In genomic region chr9:109887079-109887478, GRCh38 we compare ENCODE assay signal across 10 cellular contexts.
A peak's percentile ranks its signal among the peaks of the same experiment; 100 is the strongest.
DNase-seq lines count a peak whose midpoint lies in the region; TF ChIP-seq lines count a peak whose summit lies in the region.
"Had no signal": no experiment of that assay in that cellular context is flagged by ENCODE, and none has a peak within 500 bp of the region (broad histone marks: within the 10 kb centered on the region; RNA-seq: fewer than 3 reads in every experiment).

No MANE protein-coding gene starts in this region.

- H3K4me3 Mint-ChIP-seq in CD14-positive monocyte = no peak overlapping the region
- H3K4me3 Mint-ChIP-seq: H9 had no signal

- no peaks in the 10 kb centered on the region for H3K9me3 ChIP-seq in cardiac muscle cell (ENCODE audit: low read depth)

- TF ChIP-seq CTCF in CD14-positive monocyte (IDR thresholded peaks at IDR 0.05) (no peak), HFF-Myc (IDR thresholded peaks at IDR 0.05; ENCODE audit: low read depth, low read length, missing control alignments) (no peak), VCaP (conservative IDR thresholded peaks at IDR 0.05) (no peak), cardiac muscle cell (IDR thresholded peaks at IDR 0.05; ENCODE audit: low read depth, low read length) (no peak)

- H3K27me3 ChIP-seq in cardiac muscle cell = no peaks in the 10 kb centered on the region

- H3K9me3 Mint-ChIP-seq in CD14-positive monocyte = peaks cover 0 to 1% (median 0%) of the 10 kb centered on the region in 7 donors
- H3K9me3 Mint-ChIP-seq: H9 had no signal

- H3K36me3 ChIP-seq in cardiac muscle cell = peaks cover 11% of the 10 kb centered on the region

- H3K4me1 ChIP-seq in cardiac muscle cell (ENCODE audit: low read depth) = peaks cover 25% of the 10 kb centered on the region

- DNase-seq in CD14-positive monocyte (ENCODE audit: low spot score) (no peak), HFF-Myc (ENCODE audit: extremely low read depth, low read depth) (peak; percentile 50), cardiac muscle cell (ENCODE audit: low read depth in 1 of 2, low spot score in 1 of 2) (peak in 1 of 2 donors; percentile 52), CD1c-positive myeloid dendritic cell (ENCODE audit: extremely low spot score) (no peak), NCI-H510A (lab: John Stamatoyannopoulos, UW) (no peak), cortex of kidney (lab: John Stamatoyannopoulos, UW) (no peak)
- DNase-seq in stimulated activated CD4-positive, alpha-beta T cell treated with anti-CD3 and anti-CD28 coated beads, Interleukin-4, amount 100 ng/mL, for 1 hour = no peak
- DNase-seq: DMS153 had no signal

- H3K27ac Mint-ChIP-seq in CD14-positive monocyte = peak overlapping the region in 4 of 7 donors; percentile 13 to 73 (median 48)
- H3K27ac Mint-ChIP-seq: H9 had no signal

- H3K4me1 Mint-ChIP-seq in CD14-positive monocyte = peaks cover 16% of the 10 kb centered on the region

- no peak overlapping the region for H3K4me3 ChIP-seq in HFF-Myc (replicated peaks; ENCODE audit: low read depth, low read length)
- no peak overlapping the region for H3K4me3 ChIP-seq in cardiac muscle cell

- no peaks in the 10 kb centered on the region for H3K27me3 Mint-ChIP-seq in CD14-positive monocyte (ENCODE audit: low read depth in 3 of 3)

- H3K36me3 Mint-ChIP-seq in CD14-positive monocyte = no peaks in the 10 kb centered on the region

- intact Hi-C loops in CD14-positive monocyte (cut with micrococcal nuclease) = no loop called here

- H3K27ac ChIP-seq in VCaP = peak overlapping the region; percentile 55
- H3K27ac ChIP-seq in cardiac muscle cell = peak overlapping the region; percentile 74
